8 cellular contexts compared by ENCODE assay signal in the genomic region with DNA sequence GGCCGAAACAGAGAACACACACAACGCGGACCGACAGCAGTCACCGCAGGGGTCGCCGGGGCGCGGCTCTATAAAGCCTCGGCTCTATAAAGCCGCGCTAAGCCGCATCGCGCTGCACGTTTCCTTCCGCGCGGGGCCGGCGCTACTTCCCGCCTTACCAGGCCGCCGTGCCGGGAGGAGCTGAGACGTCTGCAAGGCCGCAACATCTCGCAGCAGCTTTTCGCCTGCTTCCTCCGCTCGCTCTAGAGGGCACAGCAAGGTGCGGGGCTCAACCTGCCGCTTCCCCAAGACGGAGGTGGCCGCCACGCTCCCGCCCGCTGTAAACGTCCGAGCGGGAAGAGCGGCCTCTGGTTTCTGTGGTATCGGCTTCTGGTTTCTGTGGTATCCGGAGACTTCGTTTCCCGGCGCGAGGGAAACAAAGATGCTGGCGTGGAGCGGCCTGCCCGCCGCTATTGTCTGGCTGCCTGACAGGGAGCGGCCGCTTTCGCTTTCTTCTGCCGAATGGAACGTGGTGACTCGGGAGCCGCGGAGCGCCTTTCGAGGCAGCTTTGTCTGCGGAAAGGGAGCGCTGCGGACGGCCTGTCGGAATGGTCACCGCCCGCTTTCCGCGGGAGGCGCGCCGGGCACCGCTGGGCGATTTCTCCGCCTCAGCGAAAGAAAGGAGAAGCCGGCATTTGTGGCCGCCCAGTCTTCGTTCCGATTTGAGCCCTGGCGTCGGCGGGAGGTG.
DNase-seq lines count a peak whose midpoint lies in the region; ATAC-seq and TF ChIP-seq lines count a peak whose summit lies in the region.

No MANE protein-coding gene starts in this region.

- H3K27me3 ChIP-seq in BJ (ENCODE audit: control insufficient read depth, insufficient read depth, low read length): no peaks in the 10 kb centered on the region
- peaks cover 3% of the 10 kb centered on the region for H3K27me3 ChIP-seq in mononuclear cell (ENCODE audit: insufficient read depth, low read length)

- H3K9me3 ChIP-seq in mononuclear cell (ENCODE audit: low read depth, low read length): no peaks in the 10 kb centered on the region

- peak; percentile 13 for TF ChIP-seq CTCF in BJ (IDR thresholded peaks at IDR 0.05; ENCODE audit: insufficient read depth, low read depth, low read length)

- H3K27ac ChIP-seq in epithelial cell of prostate: peak overlapping the region; percentile 71

- POLR2A ChIA-PET in BJ (lab: Charles Lee): interaction anchor here (0.6 kb wide), 3 partner anchors 9 to 115 kb away, joined by 3 to 4 read pairs (median 3); no protein-coding TSS in a partner anchor

- H3K4me3 ChIP-seq in BJ (ENCODE audit: low read depth, low read length) (peak overlapping the region; percentile 53), mononuclear cell (ENCODE audit: low read length) (peak overlapping the region; percentile 78)

- DNase-seq in BJ (ENCODE audit: low read depth): no peak
- peak; percentile 63 for DNase-seq in NCI-H774 (lab: John Stamatoyannopoulos, UW)
- DNase-seq in activated T-cell treated with anti-CD3 and anti-CD28 coated beads for 24 hours (ENCODE audit: low read depth): peak; percentile 76
- DNase-seq in epithelial cell of prostate (ENCODE audit: low read depth, low spot score): peak; percentile 37
- DNase-seq in stimulated activated CD8-positive, alpha-beta memory T cell treated with anti-CD3 and anti-CD28 coated beads, Interleukin-2, amount 100 ng/mL, for 1 hour (ENCODE audit: low read depth in 2 of 2): peak; percentile 80 to 85

- peaks cover 31% of the 10 kb centered on the region for H3K4me1 ChIP-seq in mononuclear cell (ENCODE audit: insufficient read depth, low read length)

- no peaks in the 10 kb centered on the region for H3K36me3 ChIP-seq in BJ (ENCODE audit: control insufficient read depth, insufficient read depth, low read length)

- peak; percentile 86 for ATAC-seq in GM18907 (IDR thresholded peaks at IDR 0.05; ENCODE audit: unreplicated experiment)
- ATAC-seq in HG03139 (IDR thresholded peaks at IDR 0.05; ENCODE audit: unreplicated experiment): peak; percentile 80

- CTCF ChIA-PET in BJ (lab: Yijun Ruan, JAX): no interaction called here
